24 cellular contexts compared by ENCODE assay signal in genomic region chr1:197989058-197989457, GRCh38.
"Had no signal": no experiment of that assay in that cellular context is flagged by ENCODE, and none has a peak within 500 bp of the region (broad histone marks: within the 10 kb centered on the region; RNA-seq: fewer than 3 reads in every experiment).

No MANE protein-coding gene starts in this region.

- H3K4me1 ChIP-seq: esophagus squamous epithelium, gastrocnemius medialis, left lung, sigmoid colon had no signal

- H3K4me2 ChIP-seq: smooth muscle cell had no signal

- DNase-seq: activated CD4-positive, alpha-beta T cell treated with anti-CD3 and anti-CD28 coated beads for 4 hours; activated CD4-positive, alpha-beta T cell treated with anti-CD3 and anti-CD28 coated beads, Interleukin-2, amount 50 U/mL, for 48 hours; activated CD4-positive, CD25-positive, alpha-beta regulatory T cell; activated effector memory CD4-positive, alpha-beta T cell treated with anti-CD3 and anti-CD28 coated beads, Interleukin-2, amount 50 U/mL, for 16 hours; activated naive CD4-positive, alpha-beta T cell treated with anti-CD3 and anti-CD28 coated beads, Interleukin-2, amount 10 ng/mL, durations not matched to agents 7 days and 5 days; amygdala; cerebellar nuclear complex; cortex of kidney; endodermal cell; esophagus squamous epithelium; gastrocnemius medialis; hippocampal formation; kidney glomerular epithelial cell; naive B cell; nucleus accumbens; posterior cingulate gyrus; sigmoid colon; stimulated activated CD4-positive, alpha-beta T cell treated with anti-CD3 and anti-CD28 coated beads, Interleukin-2, amount 100 ng/mL, for 48 hours; stimulated activated CD8-positive, alpha-beta memory T cell treated with anti-CD3 and anti-CD28 coated beads, Interleukin-4, amount 100 ng/mL, for 48 hours; stimulated activated naive B cell treated with anti-CD40 and anti-IgM and Interleukin-4, amounts not matched to agents 10 μg/mL and 1 μg/mL and 100 μg/mL, for 72 hours had no signal

- H3K27ac ChIP-seq: esophagus squamous epithelium, gastrocnemius medialis, left lung, sigmoid colon, thoracic aorta had no signal

- ATAC-seq: gastrocnemius medialis; left lung; stimulated activated naive B cell treated with anti-CD40 and anti-IgM and Interleukin-4, amounts not matched to agents 10 μg/mL and 1 μg/mL and 100 μg/mL, for 72 hours had no signal

- H3K36me3 ChIP-seq: esophagus squamous epithelium, gastrocnemius medialis, left lung, sigmoid colon, thoracic aorta had no signal

- H3K4me3 ChIP-seq: esophagus squamous epithelium, gastrocnemius medialis, left lung, lung, sigmoid colon, smooth muscle cell, thoracic aorta had no signal

- H3K9me3 ChIP-seq: esophagus squamous epithelium, gastrocnemius medialis, left lung, sigmoid colon, thoracic aorta had no signal

- H3K27me3 ChIP-seq: esophagus squamous epithelium, gastrocnemius medialis, left lung, sigmoid colon had no signal
